Comparison of ENCODE assay signal across 8 cellular contexts in the genomic region with DNA sequence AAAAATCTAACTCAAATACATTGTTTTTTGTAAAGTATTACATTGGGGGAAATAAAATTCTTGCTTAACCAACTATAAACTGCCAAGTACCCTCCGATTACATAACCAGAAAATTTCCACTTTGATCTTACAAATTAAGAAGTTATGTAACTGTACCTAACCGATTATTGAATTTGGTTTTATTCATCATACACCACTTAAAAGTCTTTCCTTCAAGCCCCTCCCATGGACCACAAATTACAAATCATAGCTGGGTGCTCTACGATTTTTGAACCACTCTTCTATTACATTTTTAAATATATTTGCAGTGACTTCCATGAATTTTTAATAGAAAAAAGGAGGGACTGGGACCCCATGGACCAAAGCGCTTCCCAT. TPM values are rescaled to one million over a fixed set of nuclear protein-coding genes. Genes with fewer than 3 reads are reported as not detected.
DNase-seq lines count a peak whose midpoint lies in the region; ATAC-seq, FAIRE-seq and TF ChIP-seq lines count a peak whose summit lies in the region.

No MANE protein-coding gene starts in this region.

- peak overlapping the region; percentile 96 for H3K27ac ChIP-seq in iPS-20b (ENCODE audit: low read length)
- H3K27ac ChIP-seq in thoracic aorta: peak overlapping the region; percentile 79 to 92

- ATAC-seq in activated T-helper 17 cell treated with anti-CD3 and anti-CD28 coated beads, Interleukin-2, amount 50 U/mL, for 72 hours (replicated peaks): no peak
- no peak for ATAC-seq in thoracic aorta (ENCODE audit: insufficient number of reproducible peaks, low FRiP score, low read depth)

- H3K36me3 Mint-ChIP-seq in activated naive CD4-positive, alpha-beta T cell treated with anti-CD3 and anti-CD28 coated beads for 36 hours (ENCODE audit: low read depth): peaks cover 35% of the 10 kb centered on the region
- H3K36me3 Mint-ChIP-seq in activated T-helper 17 cell treated with anti-CD3 and anti-CD28 coated beads, Interleukin-2, amount 50 U/mL, for 72 hours (ENCODE audit: low read depth): peaks cover 37% of the 10 kb centered on the region

- no peak for TF ChIP-seq POLR2A in H54 (IDR thresholded peaks at IDR 0.05; ENCODE audit: low read depth, low read length)

- H3K4me3 ChIP-seq in iPS-20b (ENCODE audit: low read length): peak overlapping the region; percentile 96
- H3K4me3 ChIP-seq in thoracic aorta: peak overlapping the region; percentile 74

- FAIRE-seq in H54 (lab: Jason Lieb, UNC): no peak

- no peaks in the 10 kb centered on the region for H3K4me1 ChIP-seq in iPS-20b (ENCODE audit: insufficient read depth, low read length)
- peaks cover 37 to 48% of the 10 kb centered on the region in 2 donors for H3K4me1 ChIP-seq in thoracic aorta (ENCODE audit: control insufficient read depth in 1 of 2, low read depth in 2 of 2)

- no peaks in the 10 kb centered on the region for H3K36me3 ChIP-seq in iPS-20b (ENCODE audit: insufficient read depth, low read depth, low read length)
- no peaks in the 10 kb centered on the region for H3K36me3 ChIP-seq in thoracic aorta

- H3K27me3 ChIP-seq in iPS-20b (ENCODE audit: insufficient read depth, low read length): no peaks in the 10 kb centered on the region
- no peaks in the 10 kb centered on the region for H3K27me3 ChIP-seq in thoracic aorta (replicated peaks; ENCODE audit: insufficient read depth)

- CTCF ChIA-PET in activated naive CD4-positive, alpha-beta T cell treated with anti-CD3 and anti-CD28 coated beads for 36 hours (lab: Charles Lee): interaction anchor here (1.3 kb wide), 1 partner anchor 104 kb away, joined by 3 read pairs; no protein-coding TSS in a partner anchor

- H3K9me3 ChIP-seq in iPS-20b (ENCODE audit: insufficient read depth, low read depth, low read length): peaks cover 19% of the 10 kb centered on the region
- H3K9me3 ChIP-seq in thoracic aorta: no peaks in the 10 kb centered on the region

- H3K27ac Mint-ChIP-seq in activated naive CD4-positive, alpha-beta T cell treated with anti-CD3 and anti-CD28 coated beads for 36 hours: peak overlapping the region; percentile 97
- H3K27ac Mint-ChIP-seq in activated T-helper 17 cell treated with anti-CD3 and anti-CD28 coated beads, Interleukin-2, amount 50 U/mL, for 72 hours: peak overlapping the region; percentile 97

- peaks cover 24% of the 10 kb centered on the region for H3K4me1 Mint-ChIP-seq in activated naive CD4-positive, alpha-beta T cell treated with anti-CD3 and anti-CD28 coated beads for 36 hours (ENCODE audit: low read depth)
- peaks cover 8% of the 10 kb centered on the region for H3K4me1 Mint-ChIP-seq in activated T-helper 17 cell treated with anti-CD3 and anti-CD28 coated beads, Interleukin-2, amount 50 U/mL, for 72 hours

- intact Hi-C loops in activated naive CD4-positive, alpha-beta T cell treated with anti-CD3 and anti-CD28 coated beads for 36 hours (cut with micrococcal nuclease): loop anchor here (2.0 to 5.0 kb wide), 3 partner anchors 103 to 340 kb away; a partner anchor contains a TSS

- no peak for TF ChIP-seq CTCF in thoracic aorta (IDR thresholded peaks at IDR 0.05)

- H3K9me3 Mint-ChIP-seq in activated naive CD4-positive, alpha-beta T cell treated with anti-CD3 and anti-CD28 coated beads for 36 hours: peaks cover 8% of the 10 kb centered on the region
- no peaks in the 10 kb centered on the region for H3K9me3 Mint-ChIP-seq in activated T-helper 17 cell treated with anti-CD3 and anti-CD28 coated beads, Interleukin-2, amount 50 U/mL, for 72 hours

- H3K9ac ChIP-seq in iPS-20b (ENCODE audit: low read depth, low read length): peak overlapping the region; percentile 96

- no peak for DNase-seq in activated naive CD4-positive, alpha-beta T cell treated with anti-CD3 and anti-CD28 coated beads for 36 hours
- no peak for DNase-seq in activated naive CD4-positive, alpha-beta T cell treated with Interleukin-2 at 50 U/mL for 16 hours
- DNase-seq in thoracic aorta (ENCODE audit: low spot score) (no peak), pons (ENCODE audit: low spot score) (no peak), NCI-H524 (lab: John Stamatoyannopoulos, UW) (no peak), H54 (ENCODE audit: insufficient read length, low spot score) (no peak)

- no peaks in the 10 kb centered on the region for H3K27me3 Mint-ChIP-seq in activated naive CD4-positive, alpha-beta T cell treated with anti-CD3 and anti-CD28 coated beads for 36 hours (ENCODE audit: low read depth)
- no peaks in the 10 kb centered on the region for H3K27me3 Mint-ChIP-seq in activated T-helper 17 cell treated with anti-CD3 and anti-CD28 coated beads, Interleukin-2, amount 50 U/mL, for 72 hours

- peak overlapping the region; percentile 100 for H3K4me3 Mint-ChIP-seq in activated naive CD4-positive, alpha-beta T cell treated with anti-CD3 and anti-CD28 coated beads for 36 hours
- peak overlapping the region; percentile 99 for H3K4me3 Mint-ChIP-seq in activated T-helper 17 cell treated with anti-CD3 and anti-CD28 coated beads, Interleukin-2, amount 50 U/mL, for 72 hours

RNA-seq across cellular contexts. Expression of a gene that starts 0.6 kb away (rescaled TPM):
- total RNA-seq in activated naive CD4-positive, alpha-beta T cell treated with anti-CD3 and anti-CD28 coated beads for 36 hours: 10 to 100 TPM; 13.4 to 14.0 TPM
- total RNA-seq in activated T-helper 17 cell treated with anti-CD3 and anti-CD28 coated beads, Interleukin-2, amount 50 U/mL, for 72 hours: 10 to 100 TPM; 12.1 to 21.5 TPM
- total RNA-seq in thoracic aorta: 10 to 100 TPM; 32.6 to 35.4 TPM
